21 cellular contexts compared by ENCODE assay signal in the genomic region with DNA sequence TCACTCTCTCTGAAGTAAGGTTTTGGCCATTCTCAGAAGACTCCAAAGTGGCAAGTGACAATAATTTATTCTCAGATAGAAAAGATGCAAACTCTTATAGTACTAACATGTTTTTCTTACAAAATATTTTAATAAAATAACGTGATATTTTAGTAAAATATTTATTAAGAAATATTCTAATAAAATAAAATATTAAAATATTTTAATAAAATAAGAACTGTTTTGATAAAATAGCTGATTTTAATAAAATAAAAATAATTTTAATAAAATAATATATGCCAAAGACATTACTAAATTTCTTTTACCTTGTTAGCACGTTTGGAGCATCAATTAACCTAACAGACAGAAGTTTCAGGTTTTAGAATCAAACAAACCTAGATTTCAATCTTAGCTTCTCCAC.
DNase-seq lines count a peak whose midpoint lies in the region; ATAC-seq, FAIRE-seq and TF ChIP-seq lines count a peak whose summit lies in the region.
"Had no signal": no experiment of that assay in that cellular context is flagged by ENCODE, and none has a peak within 500 bp of the region (broad histone marks: within the 10 kb centered on the region; RNA-seq: fewer than 3 reads in every experiment).

No MANE protein-coding gene starts in this region.

- H3K4me2 ChIP-seq in IMR-90 (ENCODE audit: low read depth, low read length), result no peak overlapping the region
- H3K4me2 ChIP-seq in mesendoderm (ENCODE audit: low read length), result no peak overlapping the region
- no peak overlapping the region for H3K4me2 ChIP-seq in SK-N-SH
- H3K4me2 ChIP-seq: BLaER1, GM23338 had no signal

- H3K27ac Mint-ChIP-seq in WTC11, result no peak overlapping the region
- H3K27ac Mint-ChIP-seq: B cell; CD4-positive, CD25-positive, alpha-beta regulatory T cell; CD8-positive, alpha-beta T cell; GM23338; HFFc6 had no signal

- 0 out of 2 replicates have a peak, but pooled peaks cover 3% of the 10 kb centered on the region for H3K36me3 Mint-ChIP-seq in WTC11
- H3K36me3 Mint-ChIP-seq: CD4-positive, CD25-positive, alpha-beta regulatory T cell; CD8-positive, alpha-beta T cell had no signal

- no peaks in the 10 kb centered on the region for H4K20me1 ChIP-seq in IMR-90 (ENCODE audit: insufficient read depth, low read length)
- no peaks in the 10 kb centered on the region for H4K20me1 ChIP-seq in SK-N-SH (ENCODE audit: insufficient read depth)
- H4K20me1 ChIP-seq: BLaER1 had no signal

- DNase-seq in IMR-90, result no peak
- no peak for DNase-seq in WTC11 (ENCODE audit: low spot score)
- DNase-seq in frontal cortex (ENCODE audit: low spot score in 2 of 2), result no peak
- no peak for DNase-seq in small intestine
- DNase-seq in mesendoderm, result no peak
- DNase-seq in SK-N-SH, result no peak
- DNase-seq in kidney glomerular epithelial cell (lab: John Stamatoyannopoulos, UW), result no peak
- no peak for DNase-seq in stimulated activated naive CD4-positive, alpha-beta T cell treated with Interleukin-2 at 50 U/mL for 16 hours (lab: John Stamatoyannopoulos, UW)
- DNase-seq: Caco-2; CD4-positive, CD25-positive, alpha-beta regulatory T cell; CD8-positive, alpha-beta T cell; DMS153; DND-41; GDM1; HFFc6 had no signal

- no peak overlapping the region for H3K9ac ChIP-seq in IMR-90 (ENCODE audit: low read depth, low read length)
- H3K9ac ChIP-seq in mesendoderm (ENCODE audit: low read length), result no peak overlapping the region
- no peak overlapping the region for H3K9ac ChIP-seq in SK-N-SH
- H3K9ac ChIP-seq: BLaER1 had no signal

- H2AK9ac ChIP-seq in IMR-90 (replicated peaks; ENCODE audit: low read depth, low read length, poor library complexity), result no peak overlapping the region

- no peak for TF ChIP-seq EP300 in SK-N-SH (IDR thresholded peaks at IDR 0.05; ENCODE audit: borderline replicate concordance in 1 of 2, low read depth in 1 of 2, low read length in 1 of 2)

- no peak overlapping the region for H2BK120ac ChIP-seq in IMR-90 (ENCODE audit: low read depth, low read length)
- H2BK120ac ChIP-seq in mesendoderm (ENCODE audit: low read depth, low read length), result no peak overlapping the region

- no peak overlapping the region for H3K56ac ChIP-seq in IMR-90 (ENCODE audit: extremely low read depth, insufficient read depth, low read length)
- no peak overlapping the region for H3K56ac ChIP-seq in mesendoderm (ENCODE audit: low read length)

- no peak overlapping the region for H3K4me3 ChIP-seq in IMR-90 (ENCODE audit: insufficient read depth, low read depth, low read length)
- H3K4me3 ChIP-seq in small intestine (ENCODE audit: low read depth in 1 of 2, low read length in 2 of 2), result no peak overlapping the region
- no peak overlapping the region for H3K4me3 ChIP-seq in mesendoderm (ENCODE audit: low read length)
- no peak overlapping the region for H3K4me3 ChIP-seq in SK-N-SH (ENCODE audit: low read depth in 2 of 2, low read length in 1 of 2)
- H3K4me3 ChIP-seq: BLaER1, GM12878, GM23338, HAP-1 had no signal

- H3K14ac ChIP-seq in IMR-90 (replicated peaks; ENCODE audit: low read depth, low read length), result no peak overlapping the region

- TF ChIP-seq RAD21 in IMR-90 (IDR thresholded peaks at IDR 0.05; ENCODE audit: low read length), result no peak
- TF ChIP-seq RAD21 in SK-N-SH (IDR thresholded peaks at IDR 0.05; ENCODE audit: low read length), result no peak

- H3K4me1 ChIP-seq in IMR-90 (ENCODE audit: control insufficient read depth, insufficient read depth, low read length) (peaks cover 4% of the 10 kb centered on the region), small intestine (ENCODE audit: control insufficient read depth in 2 of 2, insufficient read depth in 1 of 2, low read depth in 1 of 2, low read length in 1 of 2) (no peaks in the 10 kb centered on the region), mesendoderm (ENCODE audit: control insufficient read depth, low read depth, low read length) (no peaks in the 10 kb centered on the region), SK-N-SH (ENCODE audit: control insufficient read depth in 1 of 2, insufficient read depth in 2 of 2, low read depth in 1 of 2, low read length in 1 of 2) (no peaks in the 10 kb centered on the region)
- H3K4me1 ChIP-seq: BLaER1 had no signal

- H3K4ac ChIP-seq in IMR-90 (ENCODE audit: low read depth, low read length) (no peak overlapping the region), mesendoderm (ENCODE audit: low read depth, low read length) (no peak overlapping the region)

- H2BK15ac ChIP-seq in IMR-90 (ENCODE audit: low read depth, low read length) (no peak overlapping the region), mesendoderm (replicated peaks; ENCODE audit: low read depth) (no peak overlapping the region)

- H2AK5ac ChIP-seq in IMR-90 (ENCODE audit: low read depth, low read length) (no peak overlapping the region), mesendoderm (ENCODE audit: low read length) (no peak overlapping the region)

- H2AFZ ChIP-seq in IMR-90 (replicated peaks; ENCODE audit: low read length, poor library complexity), result no peak overlapping the region
- no peak overlapping the region for H2AFZ ChIP-seq in SK-N-SH (ENCODE audit: low read depth)
- H2AFZ ChIP-seq: GM23338 had no signal

- intact Hi-C loops in IMR-90 (cut with micrococcal nuclease), result no loop called here

- H3K27me3 Mint-ChIP-seq in WTC11 (ENCODE audit: low read depth), result no peaks in the 10 kb centered on the region
- H3K27me3 Mint-ChIP-seq: B cell had no signal

- TF ChIP-seq POLR2A in IMR-90 (IDR thresholded peaks at IDR 0.05; ENCODE audit: low read depth, low read length), result no peak

- H4K8ac ChIP-seq in IMR-90 (ENCODE audit: low read depth in 2 of 2, low read length in 2 of 2) (no peak overlapping the region), mesendoderm (ENCODE audit: low read depth, low read length) (no peak overlapping the region)

- H3K36me3 ChIP-seq in IMR-90 (ENCODE audit: control insufficient read depth, insufficient read depth, low read length), result no peaks in the 10 kb centered on the region
- no peaks in the 10 kb centered on the region for H3K36me3 ChIP-seq in small intestine (ENCODE audit: control insufficient read depth in 2 of 2, insufficient read depth in 2 of 2, low read length in 2 of 2)
- no peaks in the 10 kb centered on the region for H3K36me3 ChIP-seq in mesendoderm (ENCODE audit: control insufficient read depth, insufficient read depth, low read length)
- H3K36me3 ChIP-seq in SK-N-SH (replicated peaks in 1 of 2; ENCODE audit: control insufficient read depth in 1 of 2, insufficient read depth in 2 of 2, low read length in 1 of 2), result no peaks in the 10 kb centered on the region
- H3K36me3 ChIP-seq: BLaER1, HAP-1 had no signal

- H3F3A ChIP-seq in SK-N-SH (replicated peaks; ENCODE audit: insufficient read depth), result peaks cover 4% of the 10 kb centered on the region

- H3K18ac ChIP-seq in IMR-90 (ENCODE audit: low read depth, low read length) (no peak overlapping the region), mesendoderm (ENCODE audit: low read length) (no peak overlapping the region)

- 0 out of 2 replicates have a peak overlapping the region, but pooled peaks have one; percentile 2 for H4K91ac ChIP-seq in IMR-90 (ENCODE audit: insufficient read depth, low read depth, low read length)

- TF ChIP-seq CTCF in IMR-90 (conservative IDR thresholded peaks at IDR 0.05; ENCODE audit: low read depth, low read length) (no peak), WTC11 (IDR thresholded peaks at IDR 0.05) (no peak), SK-N-SH (IDR thresholded peaks at IDR 0.05) (no peak)

- peak; percentile 98 for FAIRE-seq in frontal cortex (lab: Jason Lieb, UNC)
- peak; percentile 87 for FAIRE-seq in small intestine (lab: Jason Lieb, UNC)
- FAIRE-seq: GM12878 had no signal

- no peak for ATAC-seq in IMR-90 (ENCODE audit: low read depth)
- no peak for ATAC-seq in WTC11
- ATAC-seq: CD8-positive, alpha-beta T cell; GM12878; GM23338 had no signal

- H2BK5ac ChIP-seq in IMR-90 (ENCODE audit: low read depth, low read length, poor library complexity, severe bottlenecking), result no peak overlapping the region
- no peak overlapping the region for H2BK5ac ChIP-seq in mesendoderm (ENCODE audit: low read length)

- no CpG with 5 or more reads among the region's 2 CpGs for WGBS in IMR-90 (ENCODE audit: extremely low coverage in 2 of 2, insufficient read length in 1 of 2), 2 experiments
- WGBS in small intestine, 3 donors, result 57 to 74% (median 66%) methylated on average over 2 of the region's 2 CpGs
- no CpG with 5 or more reads among the region's 2 CpGs for WGBS in mesendoderm (ENCODE audit: extremely low coverage, insufficient coverage, low lambda C conversion rate)
- WGBS in SK-N-SH (ENCODE audit: low lambda C conversion rate), result 34% methylated on average over 2 of the region's 2 CpGs

- H3K23ac ChIP-seq in IMR-90 (ENCODE audit: low read depth, low read length), result no peak overlapping the region
- no peak overlapping the region for H3K23ac ChIP-seq in mesendoderm (ENCODE audit: low read length)

- peaks cover 18% of the 10 kb centered on the region for H3K9me3 Mint-ChIP-seq in WTC11
- H3K9me3 Mint-ChIP-seq: CD8-positive, alpha-beta T cell; HFFc6 had no signal

- no peak overlapping the region for H4K5ac ChIP-seq in IMR-90 (ENCODE audit: low read depth, low read length)
- H4K5ac ChIP-seq in mesendoderm (ENCODE audit: low read length), result no peak overlapping the region

- no peak overlapping the region for H2BK20ac ChIP-seq in IMR-90 (ENCODE audit: low read depth, low read length)

- H3K4me3 Mint-ChIP-seq in WTC11, result no peak overlapping the region
- H3K4me3 Mint-ChIP-seq: B cell; CD4-positive, CD25-positive, alpha-beta regulatory T cell; CD8-positive, alpha-beta T cell; GM23338; HFFc6 had no signal

- H3K79me2 ChIP-seq in mesendoderm (ENCODE audit: control insufficient read depth, insufficient read depth, low read length) (no peaks in the 10 kb centered on the region), SK-N-SH (ENCODE audit: insufficient read depth) (no peaks in the 10 kb centered on the region)

- peaks cover 21% of the 10 kb centered on the region for H3K4me1 Mint-ChIP-seq in WTC11
- H3K4me1 Mint-ChIP-seq: CD4-positive, CD25-positive, alpha-beta regulatory T cell had no signal

- POLR2A ChIA-PET in IMR-90 (lab: Charles Lee; ENCODE audit: unreplicated experiment) (no interaction called here), WTC11 (lab: Charles Lee) (no interaction called here), SK-N-SH (lab: Yijun Ruan, JAX) (no interaction called here)

- H3K9me3 ChIP-seq in IMR-90 (ENCODE audit: control insufficient read depth, insufficient read depth, low read length) (no peaks in the 10 kb centered on the region), small intestine (ENCODE audit: control insufficient read depth, low read depth) (no peaks in the 10 kb centered on the region), SK-N-SH (no peaks in the 10 kb centered on the region)
- H3K9me3 ChIP-seq: BLaER1, HAP-1 had no signal

- H3K27me3 ChIP-seq in IMR-90 (ENCODE audit: control insufficient read depth, insufficient read depth, low read length), result no peaks in the 10 kb centered on the region
- no peaks in the 10 kb centered on the region for H3K27me3 ChIP-seq in small intestine (ENCODE audit: control insufficient read depth in 2 of 2, insufficient read depth in 2 of 2, low read length in 2 of 2)
- H3K27me3 ChIP-seq in mesendoderm (ENCODE audit: insufficient read depth, low read length, poor library complexity), result no peaks in the 10 kb centered on the region
- H3K27me3 ChIP-seq in SK-N-SH (ENCODE audit: insufficient read depth), result no peaks in the 10 kb centered on the region
- H3K27me3 ChIP-seq: BLaER1 had no signal

- no peak overlapping the region for H3K27ac ChIP-seq in IMR-90 (ENCODE audit: insufficient read depth, low read length)
- H3K27ac ChIP-seq in small intestine (ENCODE audit: low read depth in 1 of 2, low read length in 1 of 2), result no peak overlapping the region
- no peak overlapping the region for H3K27ac ChIP-seq in mesendoderm (ENCODE audit: low read depth, low read length)
- no peak overlapping the region for H3K27ac ChIP-seq in SK-N-SH (ENCODE audit: low read depth in 2 of 2, low read length in 1 of 2)
- H3K27ac ChIP-seq: BLaER1, C4-2B had no signal

- dilution Hi-C loops in IMR-90 (cut with HindIII; ENCODE audit: low sequenced_read_pairs, unreplicated experiment), result no loop called here

- no peaks in the 10 kb centered on the region for H3K9me2 ChIP-seq in SK-N-SH

- CTCF ChIA-PET in IMR-90 (lab: Yijun Ruan, JAX) (no interaction called here), WTC11 (lab: Charles Lee) (interaction anchor here (1.0 kb wide), 1 partner anchor 9 kb away, joined by 3 read pairs; no protein-coding TSS in a partner anchor), SK-N-SH (lab: Yijun Ruan, JAX) (no interaction called here)

- 0 out of 2 replicates have a peak, but pooled peaks cover 2% of the 10 kb centered on the region for H3K9me1 ChIP-seq in IMR-90 (ENCODE audit: insufficient read depth, low read length)

- in situ Hi-C loops in IMR-90 (cut with MboI; ENCODE audit: low sequenced_read_pairs), result no loop called here

- H3K79me1 ChIP-seq in IMR-90 (ENCODE audit: low read depth in 1 of 2, low read length in 2 of 2) (no peaks in the 10 kb centered on the region), mesendoderm (ENCODE audit: low read length) (no peaks in the 10 kb centered on the region)

- BruUV-seq in IMR-90 (replicated peaks; lab: Mats Ljungman, UMichigan), result no TSS peak
